28 cellular contexts compared by ENCODE assay signal in the genomic region with DNA sequence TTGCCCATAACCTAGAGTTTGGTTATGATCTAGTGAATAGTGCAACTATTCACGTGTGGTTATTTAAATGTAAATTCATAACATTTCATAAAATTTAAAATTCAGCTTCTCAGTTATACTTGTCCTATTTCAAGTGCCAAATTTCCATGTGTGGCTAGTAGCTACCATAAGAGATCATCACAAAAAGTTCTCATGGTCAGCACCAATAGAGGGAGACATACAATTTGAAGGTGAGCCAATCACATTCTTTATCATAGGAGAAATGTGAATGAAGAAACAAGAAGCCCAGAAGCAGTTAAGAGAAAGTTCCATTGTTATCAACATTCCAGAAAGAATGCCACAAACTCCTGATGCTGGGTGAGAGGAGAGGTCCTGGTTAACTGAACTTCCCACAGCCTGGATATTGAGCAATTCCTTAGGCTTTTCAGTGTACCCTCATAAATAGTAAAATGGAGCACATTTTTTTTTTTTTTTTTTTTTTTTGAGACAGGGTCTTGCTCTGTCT.
DNase-seq lines count a peak whose midpoint lies in the region; ATAC-seq and TF ChIP-seq lines count a peak whose summit lies in the region.
"Had no signal": no experiment of that assay in that cellular context is flagged by ENCODE, and none has a peak within 500 bp of the region (broad histone marks: within the 10 kb centered on the region; RNA-seq: fewer than 3 reads in every experiment).

No MANE protein-coding gene starts in this region.

- H3K4me2 ChIP-seq in GM23248 (ENCODE audit: unreplicated experiment), result no peak overlapping the region

- TF ChIP-seq CTCF in LNCAP (IDR thresholded peaks at IDR 0.05) (peak; percentile 50; the same call in 1 of the 2 replicates), VCaP (conservative IDR thresholded peaks at IDR 0.05) (peak; percentile 40), nephron progenitor cell (IDR thresholded peaks at IDR 0.05) (no peak)

- no peaks in the 10 kb centered on the region for H3K4me1 ChIP-seq in GM23248 (ENCODE audit: insufficient read depth)
- H3K4me1 ChIP-seq: esophagus muscularis mucosa, lower lobe of right lung, parathyroid adenoma, Peyer's patch, right atrium auricular region, SJSA1, vagina had no signal

- no peaks in the 10 kb centered on the region for H3K9me3 ChIP-seq in GM23248 (ENCODE audit: low read depth)
- H3K9me3 ChIP-seq: esophagus muscularis mucosa, lower lobe of right lung, Peyer's patch, right atrium auricular region, SJSA1, thoracic aorta, vagina had no signal

- H3K27me3 ChIP-seq in GM23248 (replicated peaks; ENCODE audit: insufficient read depth), result no peaks in the 10 kb centered on the region
- H3K27me3 ChIP-seq: esophagus muscularis mucosa, Peyer's patch, right atrium auricular region, SJSA1, vagina had no signal

- no peaks in the 10 kb centered on the region for H3K36me3 Mint-ChIP-seq in nephron progenitor cell (ENCODE audit: low read depth)
- H3K36me3 Mint-ChIP-seq: CD8-positive, alpha-beta T cell had no signal

- no peaks in the 10 kb centered on the region for H3K79me2 ChIP-seq in GM23248 (ENCODE audit: insufficient read depth)
- H3K79me2 ChIP-seq: parathyroid adenoma had no signal

- H3K4me1 Mint-ChIP-seq in nephron progenitor cell, result no peaks in the 10 kb centered on the region

- in situ Hi-C loops in GM23248 (cut with MboI), result no loop called here

- H3K27me3 Mint-ChIP-seq in nephron progenitor cell (ENCODE audit: low read depth, poor library complexity), result no peaks in the 10 kb centered on the region

- ATAC-seq in left lobe of liver, result peak; percentile 65
- ATAC-seq in HG03439 (IDR thresholded peaks at IDR 0.05; ENCODE audit: unreplicated experiment), result no peak
- ATAC-seq: activated CD8-positive, alpha-beta T cell treated with anti-CD3 and anti-CD28 coated beads, Interleukin-2, amount 10 ng/mL, durations not matched to agents 7 days and 5 days; CD8-positive, alpha-beta T cell; lower lobe of right lung had no signal

- no peaks in the 10 kb centered on the region for H4K20me1 ChIP-seq in GM23248 (ENCODE audit: insufficient read depth)

- DNase-seq in GM23248 (peak; percentile 20), left lobe of liver (ENCODE audit: low spot score) (no peak), nephron progenitor cell (no peak)
- no peak for DNase-seq in stimulated activated CD4-positive, alpha-beta T cell treated with anti-CD3 and anti-CD28 coated beads, Interleukin-4, amount 100 ng/mL, for 1 hour
- DNase-seq: activated CD8-positive, alpha-beta T cell treated with anti-CD3 and anti-CD28 coated beads, Interleukin-2, amount 10 ng/mL, durations not matched to agents 7 days and 5 days; activated gamma-delta T cell treated with Interleukin-2 at 50 U/mL for 16 hours; CD8-positive, alpha-beta T cell; DMS 273 treated with DMSO at 0.1 percent for 48 hours; effector memory CD4-positive, alpha-beta T cell; GDM1; hypothalamus; Kasumi-1; lower lobe of right lung; NCI-H2107; NCI-H446 treated with DMSO at 0.1 percent for 48 hours; Peyer's patch; stimulated activated CD4-positive, alpha-beta T cell treated with anti-CD3 and anti-CD28 coated beads, Interleukin-4, amount 100 ng/mL, for 4 hours; stimulated activated naive CD4-positive, alpha-beta T cell; T-helper 1 cell had no signal

- H3F3A ChIP-seq in GM23248 (ENCODE audit: insufficient read depth), result no peaks in the 10 kb centered on the region

- H3K4me3 Mint-ChIP-seq in nephron progenitor cell, result no peak overlapping the region
- H3K4me3 Mint-ChIP-seq: activated CD8-positive, alpha-beta T cell treated with anti-CD3 and anti-CD28 coated beads, Interleukin-2, amount 10 ng/mL, durations not matched to agents 7 days and 5 days; CD8-positive, alpha-beta T cell had no signal

- H3K27ac ChIP-seq in GM23248 (no peak overlapping the region), VCaP (no peak overlapping the region)
- H3K27ac ChIP-seq: esophagus muscularis mucosa, lower lobe of right lung, parathyroid adenoma, Peyer's patch, right atrium auricular region, SJSA1, thoracic aorta, vagina had no signal

- H3K9me2 ChIP-seq in GM23248 (ENCODE audit: insufficient read depth), result no peaks in the 10 kb centered on the region

- WGBS in GM23248 (ENCODE audit: low coverage in 1 of 2, low lambda C conversion rate in 2 of 2, missing lambda C conversion rate in 2 of 2), 2 experiments, result 20 to 26% methylated on average over 1 of the region's 1 CpG

- no peak overlapping the region for H3K4me3 ChIP-seq in GM23248
- H3K4me3 ChIP-seq: esophagus muscularis mucosa, lower lobe of right lung, Peyer's patch, right atrium auricular region, SJSA1, thoracic aorta, vagina had no signal

- no peak overlapping the region for H2AFZ ChIP-seq in GM23248
- H2AFZ ChIP-seq: parathyroid adenoma had no signal

- H3K9ac ChIP-seq in GM23248, result no peak overlapping the region
- H3K9ac ChIP-seq: parathyroid adenoma had no signal

- H3K9me3 Mint-ChIP-seq in nephron progenitor cell, result no peaks in the 10 kb centered on the region
- H3K9me3 Mint-ChIP-seq: CD8-positive, alpha-beta T cell had no signal

- H3K27ac Mint-ChIP-seq in nephron progenitor cell, result no peak overlapping the region
- H3K27ac Mint-ChIP-seq: activated CD8-positive, alpha-beta T cell treated with anti-CD3 and anti-CD28 coated beads, Interleukin-2, amount 10 ng/mL, durations not matched to agents 7 days and 5 days; CD8-positive, alpha-beta T cell had no signal

- H3K36me3 ChIP-seq in GM23248 (ENCODE audit: low read depth), result no peaks in the 10 kb centered on the region
- H3K36me3 ChIP-seq: esophagus muscularis mucosa, lower lobe of right lung, Peyer's patch, right atrium auricular region, SJSA1, thoracic aorta, vagina had no signal
